Comparison of ENCODE assay signal across 18 cellular contexts in genomic region chr1:227794813-227795183, GRCh38. TPM values are rescaled to one million over a fixed set of nuclear protein-coding genes. Genes with fewer than 3 reads are reported as not detected.
A peak's percentile ranks its signal among the peaks of the same experiment; 100 is the strongest.
DNase-seq lines count a peak whose midpoint lies in the region; ATAC-seq and TF ChIP-seq lines count a peak whose summit lies in the region.
"Had no signal": no experiment of that assay in that cellular context is flagged by ENCODE, and none has a peak within 500 bp of the region (broad histone marks: within the 10 kb centered on the region; RNA-seq: fewer than 3 reads in every experiment).

No MANE protein-coding gene starts in this region.

- WGBS in hepatocyte (ENCODE audit: low lambda C conversion rate, missing lambda C conversion rate), result 92% methylated on average over 4 of the region's 11 CpGs

- H3K27me3 ChIP-seq in Panc1 (ENCODE audit: control insufficient read depth, insufficient read depth, low read length) (no peaks in the 10 kb centered on the region), hepatocyte (no peaks in the 10 kb centered on the region)

- ATAC-seq in Panc1, result peak; percentile 46; the same call in 1 of the 2 replicates
- ATAC-seq in HG03280 (IDR thresholded peaks at IDR 0.05; ENCODE audit: unreplicated experiment), result no peak
- ATAC-seq in GM19455 (IDR thresholded peaks at IDR 0.05; ENCODE audit: unreplicated experiment), result no peak
- ATAC-seq: effector memory CD8-positive, alpha-beta T cell; stimulated activated memory B cell treated with anti-CD40 and anti-IgM and Interleukin-4, amounts not matched to agents 10 μg/mL and 1 μg/mL and 100 μg/mL, for 72 hours had no signal

- no peaks in the 10 kb centered on the region for H3K36me3 ChIP-seq in Panc1 (ENCODE audit: control insufficient read depth, insufficient read depth, low read length)
- H3K36me3 ChIP-seq in hepatocyte (replicated peaks; ENCODE audit: insufficient read depth, low read depth), result no peaks in the 10 kb centered on the region

- H3K9me3 ChIP-seq in Panc1 (ENCODE audit: control insufficient read depth, insufficient read depth, low read depth, low read length) (no peaks in the 10 kb centered on the region), hepatocyte (ENCODE audit: low read depth) (no peaks in the 10 kb centered on the region)

- no peak overlapping the region for H2AFZ ChIP-seq in hepatocyte

- H4K20me1 ChIP-seq in hepatocyte (ENCODE audit: insufficient read depth, poor library complexity, severe bottlenecking), result no peaks in the 10 kb centered on the region

- H3K27ac ChIP-seq in Panc1 (ENCODE audit: low read length) (0 out of 2 replicates have a peak overlapping the region, but pooled peaks have one; percentile 34), hepatocyte (peak overlapping the region; percentile 92)
- H3K27ac ChIP-seq: VCaP had no signal

- no peaks in the 10 kb centered on the region for H3K9me2 ChIP-seq in hepatocyte (replicated peaks; ENCODE audit: insufficient read depth)

- H3K4me3 ChIP-seq in Panc1 (ENCODE audit: low read depth in 2 of 2, low read length in 2 of 2) (no peak overlapping the region), hepatocyte (no peak overlapping the region)

- POLR2A ChIA-PET in Panc1 (lab: Charles Lee), result interaction anchor here (0.5 kb wide), 1 partner anchor 1358 kb away, joined by 3 read pairs; no protein-coding TSS in a partner anchor

- TF ChIP-seq CTCF in GM13976 (IDR thresholded peaks at IDR 0.05; ENCODE audit: borderline replicate concordance, control extremely low read depth, extremely low read depth, insufficient read depth, missing control alignments), result no peak
- TF ChIP-seq CTCF in Panc1 (IDR thresholded peaks at IDR 0.05), result no peak
- no peak for TF ChIP-seq CTCF in hepatocyte (IDR thresholded peaks at IDR 0.05; ENCODE audit: poor library complexity)

- in situ Hi-C loops in GM13976 (cut with MboI; ENCODE audit: low sequenced_read_pairs, unreplicated experiment), result no loop called here
- in situ Hi-C loops in Panc1 (cut with HindIII; ENCODE audit: low pct_unique_long_range_greater_than_20kb, low sequenced_read_pairs), result no loop called here

- DNase-seq in GM13976 (ENCODE audit: low spot score) (peak; percentile 26), Panc1 (ENCODE audit: low read depth, low spot score) (no peak), hepatocyte (ENCODE audit: low spot score) (no peak), HK-2 (ENCODE audit: unreplicated experiment) (no peak)
- DNase-seq in stimulated activated CD8-positive, alpha-beta memory T cell treated with anti-CD3 and anti-CD28 coated beads, Interleukin-4, amount 100 ng/mL, for 48 hours, result peak; percentile 18
- DNase-seq: activated gamma-delta T cell; effector memory CD8-positive, alpha-beta T cell; H9; naive B cell; NCI-H2081; stimulated activated CD4-positive, alpha-beta T cell treated with anti-CD3 and anti-CD28 coated beads, Interleukin-4, amount 100 ng/mL, for 1 hour had no signal

- peaks cover 28% of the 10 kb centered on the region for H3K4me1 ChIP-seq in Panc1 (ENCODE audit: control insufficient read depth, insufficient read depth, low read length)
- H3K4me1 ChIP-seq in hepatocyte (ENCODE audit: insufficient read depth), result peaks cover 18% of the 10 kb centered on the region

- CTCF ChIA-PET in Panc1 (lab: Charles Lee), result interaction anchor here (1.0 kb wide), 1 partner anchor 158 kb away, joined by 8 read pairs; no protein-coding TSS in a partner anchor

- BruUV-seq in Panc1 (replicated peaks; lab: Mats Ljungman, UMichigan), result no TSS peak

- H3K79me2 ChIP-seq in hepatocyte, result no peaks in the 10 kb centered on the region

- H3K4me2 ChIP-seq in hepatocyte, result peak overlapping the region; percentile 59

- intact Hi-C loops in Panc1 (cut with micrococcal nuclease; ENCODE audit: unreplicated experiment), result loop anchor here (10.0 kb wide), 1 partner anchor 150 kb away; the partner anchor contains the start of gene WNT9A

RNA-seq across cellular contexts. Expression of gene PRSS38, which starts 20.7 kb away (rescaled TPM):
- total RNA-seq in Panc1 (2021; ENCODE audit: unreplicated experiment) (not detected), hepatocyte (not detected in 2 replicates)
- polyA plus RNA-seq in Panc1 (2012; ENCODE audit: insufficient read length), result not detected
- not detected in 2 replicates for polyA plus RNA-seq in hepatocyte
- total RNA-seq: activated CD8-positive, alpha-beta memory T cell treated with anti-CD3 and anti-CD28 coated beads for 36 hours; bronchial epithelial cell; H9; kidney epithelial cell had no signal

RNA-seq across cellular contexts. Expression of gene SNAP47, which starts 59.6 kb away (rescaled TPM):
- total RNA-seq in Panc1 (2021; ENCODE audit: unreplicated experiment) (55.6 TPM), hepatocyte (41.5 and 42.6 TPM in 2 replicates)
- polyA plus RNA-seq in Panc1 (2012; ENCODE audit: insufficient read length), result 76.9 TPM
- polyA plus RNA-seq in hepatocyte, result 42.7 and 49.6 TPM in 2 replicates

RNA-seq across cellular contexts. Expression of gene JMJD4, which starts 59.7 kb away (rescaled TPM):
- total RNA-seq in Panc1 (2021; ENCODE audit: unreplicated experiment) (27.7 TPM), hepatocyte (21.3 and 22.2 TPM in 2 replicates)
- polyA plus RNA-seq in Panc1 (2012; ENCODE audit: insufficient read length), result 34.7 TPM
- polyA plus RNA-seq in hepatocyte, result 31.2 and 32.9 TPM in 2 replicates

Comparison
In these comparisons a context has a peak if more than half of its experiments do, and no peak if none do; other contexts are left out.
1. DNase-seq: peak in GM13976 (single experiment) and stimulated activated CD8-positive, alpha-beta memory T cell treated with anti-CD3 and anti-CD28 coated beads, Interleukin-4, amount 100 ng/mL, for 48 hours (single experiment); none in Panc1 (single experiment), hepatocyte (single experiment) and HK-2 (single experiment).